Comparison of ENCODE assay signal across 24 cellular contexts in genomic region chr3:905217-905616, GRCh38.
"Had no signal": no experiment of that assay in that cellular context is flagged by ENCODE, and none has a peak within 500 bp of the region (broad histone marks: within the 10 kb centered on the region; RNA-seq: fewer than 3 reads in every experiment).

No MANE protein-coding gene starts in this region.

- FAIRE-seq: endothelial cell of umbilical vein, kidney had no signal

- H3K4me1 Mint-ChIP-seq: immature natural killer cell, mesothelial cell of epicardium, naive B cell, natural killer cell had no signal

- H3K27ac ChIP-seq: coronary artery, dorsolateral prefrontal cortex, esophagus muscularis mucosa, foreskin keratinocyte, gastroesophageal sphincter, heart left ventricle, hepatocyte, left lung, lower lobe of right lung had no signal

- H3K79me2 ChIP-seq: hepatocyte had no signal

- H2AFZ ChIP-seq: hepatocyte had no signal

- H3K27me3 ChIP-seq: dorsolateral prefrontal cortex, esophagus muscularis mucosa, foreskin keratinocyte, gastroesophageal sphincter, heart left ventricle, hepatocyte, left lung had no signal

- ATAC-seq: foreskin keratinocyte, gastroesophageal sphincter, heart left ventricle, left lung, left ventricle myocardium superior, lower lobe of right lung, mucosa of descending colon, natural killer cell had no signal

- H3K36me3 Mint-ChIP-seq: immature natural killer cell had no signal

- H3K4me3 Mint-ChIP-seq: immature natural killer cell, mesothelial cell of epicardium, naive B cell, natural killer cell had no signal

- H3K27ac Mint-ChIP-seq: immature natural killer cell, mesothelial cell of epicardium, naive B cell, natural killer cell had no signal

- DNase-seq: dermis blood vessel endothelial cell; dorsolateral prefrontal cortex; effector CD4-positive, alpha-beta T cell; effector memory CD4-positive, alpha-beta T cell; foreskin keratinocyte; heart left ventricle; hypothalamus; immature natural killer cell; islet precursor cell; kidney; kidney glomerular epithelial cell; left lung; left ventricle myocardium superior; lower lobe of right lung; mesenchymal stem cell; mucosa of descending colon; naive B cell; natural killer cell had no signal

- H3K36me3 ChIP-seq: esophagus muscularis mucosa, gastroesophageal sphincter, heart left ventricle, left lung, lower lobe of right lung had no signal

- H3K4me3 ChIP-seq: coronary artery, dorsolateral prefrontal cortex, esophagus muscularis mucosa, gastroesophageal sphincter, heart left ventricle, hepatocyte, left lung, lower lobe of right lung, mucosa of descending colon had no signal

- H3K27me3 Mint-ChIP-seq: naive B cell had no signal

- H3K4me2 ChIP-seq: hepatocyte had no signal

- H3K4me1 ChIP-seq: esophagus muscularis mucosa, foreskin keratinocyte, gastroesophageal sphincter, heart left ventricle, left lung, lower lobe of right lung had no signal
